Comparison of ENCODE assay signal across 8 cellular contexts in the genomic region with DNA sequence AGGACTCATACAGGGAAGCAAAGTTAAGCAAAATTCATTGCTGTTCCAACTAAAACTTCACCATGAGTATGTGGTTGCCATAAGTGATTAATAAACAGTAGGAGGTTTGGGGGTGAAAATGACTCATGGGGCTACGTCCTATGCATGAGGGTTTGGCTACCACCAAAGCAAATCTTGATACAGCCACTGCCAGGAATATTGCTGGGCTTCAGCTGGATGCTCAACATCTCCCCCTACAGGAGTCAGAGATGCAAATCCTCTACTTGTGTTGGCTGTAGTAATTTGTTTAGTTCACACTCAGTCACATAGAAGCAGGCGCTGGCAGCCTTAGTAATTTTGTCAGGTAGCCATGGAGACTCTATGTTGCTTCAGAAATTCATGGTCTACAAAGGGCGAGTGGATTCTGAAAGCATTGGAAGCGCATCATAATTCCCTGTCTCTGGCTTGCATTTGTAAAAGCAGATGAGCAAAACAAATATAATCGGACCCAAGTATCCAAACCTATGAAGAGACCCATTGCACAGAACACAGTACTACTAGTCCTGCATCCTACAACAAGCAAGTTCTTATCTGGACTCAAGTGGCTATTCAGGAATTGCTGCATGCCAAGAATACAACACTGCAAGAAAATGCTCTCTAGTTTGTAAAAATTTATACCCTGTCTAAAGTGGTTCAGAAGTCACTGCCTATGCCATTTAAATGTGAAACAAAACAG.
DNase-seq lines count a peak whose midpoint lies in the region; ATAC-seq and TF ChIP-seq lines count a peak whose summit lies in the region.

No MANE protein-coding gene starts in this region.

- in situ Hi-C loops in ACHN (cut with HindIII; ENCODE audit: low pct_ligation_motif_present, low pct_unique_long_range_greater_than_20kb, low sequenced_read_pairs) (no loop called here), GM13976 (cut with MboI; ENCODE audit: low sequenced_read_pairs, unreplicated experiment) (no loop called here), gastrocnemius medialis (cut with MboI; ENCODE audit: low sequenced_read_pairs in 4 of 4) (no loop called here)

- H3K4me3 ChIP-seq in left ventricle myocardium inferior: no peak overlapping the region
- H3K4me3 ChIP-seq in gastrocnemius medialis: no peak overlapping the region

- no peak for TF ChIP-seq POLR2A in gastrocnemius medialis (IDR thresholded peaks at IDR 0.05)

- peaks cover 38% of the 10 kb centered on the region for H3K4me1 ChIP-seq in left ventricle myocardium inferior
- peaks cover 0 to 20% of the 10 kb centered on the region in 2 donors for H3K4me1 ChIP-seq in gastrocnemius medialis

- no peaks in the 10 kb centered on the region for H3K36me3 ChIP-seq in left ventricle myocardium inferior
- no peaks in the 10 kb centered on the region for H3K36me3 ChIP-seq in gastrocnemius medialis

- intact Hi-C loops in left ventricle myocardium inferior (cut with micrococcal nuclease) (loop anchor here (10.0 kb wide), 1 partner anchor 98 kb away; no protein-coding TSS in a partner anchor), gastrocnemius medialis (cut with DNase I; ENCODE audit: low total_unique reads) (no loop called here)

- H3K27me3 ChIP-seq in left ventricle myocardium inferior (ENCODE audit: low read depth): no peaks in the 10 kb centered on the region
- no peaks in the 10 kb centered on the region for H3K27me3 ChIP-seq in gastrocnemius medialis

- peak; percentile 68 for DNase-seq in ACHN
- DNase-seq in GM13976 (ENCODE audit: low spot score): peak; percentile 70
- peak; percentile 74 for DNase-seq in HuH-7 (ENCODE audit: low spot score)
- peak; percentile 39 for DNase-seq in activated naive CD8-positive, alpha-beta T cell treated with anti-CD3 and anti-CD28 coated beads, Interleukin-2, amount 50 U/mL, for 16 hours (ENCODE audit: low read depth, low spot score)
- no peak for DNase-seq in left ventricle myocardium inferior
- peak in 1 of 2 donors; percentile 17 for DNase-seq in gastrocnemius medialis
- DNase-seq in NCI-H128 (lab: John Stamatoyannopoulos, UW; ENCODE audit: unreplicated experiment): no peak

- ATAC-seq in SK-N-SH treated with all-trans-retinoic acid at 6 μM for 48 hours (peak; percentile 79), gastrocnemius medialis (peak; percentile 44 to 83)

- peak overlapping the region; percentile 2 for H3K27ac ChIP-seq in left ventricle myocardium inferior (replicated peaks)
- H3K27ac ChIP-seq in gastrocnemius medialis: no peak overlapping the region

- H3K9me3 ChIP-seq in left ventricle myocardium inferior (replicated peaks): peaks cover 4% of the 10 kb centered on the region
- H3K9me3 ChIP-seq in gastrocnemius medialis: no peaks in the 10 kb centered on the region

- TF ChIP-seq CTCF in GM13976 (IDR thresholded peaks at IDR 0.05; ENCODE audit: borderline replicate concordance, control extremely low read depth, extremely low read depth, insufficient read depth, missing control alignments) (peak; percentile 56), left ventricle myocardium inferior (IDR thresholded peaks at IDR 0.05; ENCODE audit: borderline replicate concordance) (peak; percentile 76), gastrocnemius medialis (IDR thresholded peaks at IDR 0.05 in 4 of 5, conservative IDR thresholded peaks at IDR 0.05 in 1 of 5) (peak; percentile 15 to 63 (median 38))

TF ChIP-seq in SK-N-SH treated with all-trans-retinoic acid at 6 μM for 48 hours, 23 proteins besides CTCF, POLR2A, EP300 and RAD21:
- TF ChIP-seq CSRNP3 (CRISPR knock-in tag; IDR thresholded peaks at IDR 0.05): no peak
- no peak for TF ChIP-seq PATZ1 (CRISPR knock-in tag; IDR thresholded peaks at IDR 0.05; ENCODE audit: borderline replicate concordance)

Comparison
In these comparisons a context has a peak if more than half of its experiments do, and no peak if none do; other contexts are left out.
1. DNase-seq: peak in ACHN (single experiment), GM13976 (single experiment), HuH-7 (single experiment) and activated naive CD8-positive, alpha-beta T cell treated with anti-CD3 and anti-CD28 coated beads, Interleukin-2, amount 50 U/mL, for 16 hours (single experiment); none in left ventricle myocardium inferior (single experiment) and NCI-H128 (single experiment).
2. Peak in every context shown above with its lines, with median percentiles within 50 percentile points of each other: CTCF ChIP-seq.